ENCODE assay signal across 24 cellular contexts in genomic region chr9:94975480-94976452, GRCh38.
DNase-seq lines count a peak whose midpoint lies in the region; ATAC-seq and TF ChIP-seq lines count a peak whose summit lies in the region.
"Had no signal": no experiment of that assay in that cellular context is flagged by ENCODE, and none has a peak within 500 bp of the region (broad histone marks: within the 10 kb centered on the region; RNA-seq: fewer than 3 reads in every experiment).

No MANE protein-coding gene starts in this region.

- intact Hi-C loops in adrenal gland (cut with DNase I), result no loop called here

- H3K27ac ChIP-seq in adrenal gland, result no peak overlapping the region
- H3K27ac ChIP-seq: BLaER1 treated with 17β-estradiol and CSF1 and Interleukin-3, amounts not matched to agents 10 nM and 100 nM; SJSA1 had no signal

- no peak overlapping the region for H3K4me3 ChIP-seq in adrenal gland
- H3K4me3 ChIP-seq: BLaER1 treated with 17β-estradiol and CSF1 and Interleukin-3, amounts not matched to agents 10 nM and 100 nM; GM23248; MG63; Peyer's patch; SJSA1 had no signal

- H3K36me3 Mint-ChIP-seq in nephron progenitor cell (ENCODE audit: low read depth), result no peaks in the 10 kb centered on the region
- peaks cover 10% of the 10 kb centered on the region for H3K36me3 Mint-ChIP-seq in type B pancreatic cell
- peaks cover 12 to 28% of the 10 kb centered on the region in 2 donors for H3K36me3 Mint-ChIP-seq in stimulated activated naive B cell treated with anti-CD40 and anti-IgM and Interleukin-4, amounts not matched to agents 10 μg/mL and 1 μg/mL and 100 μg/mL, for 72 hours

- TF ChIP-seq POLR2A in adrenal gland (IDR thresholded peaks at IDR 0.05), result no peak

- no peaks in the 10 kb centered on the region for H3K36me3 ChIP-seq in adrenal gland (replicated peaks in 1 of 2)
- H3K36me3 ChIP-seq: MG63, Peyer's patch, SJSA1 had no signal

- WGBS in adrenal gland, 4 donors, result 91 to 93% (median 92%) methylated on average over 16 of the region's 16 CpGs

- H3K4me1 ChIP-seq in adrenal gland (replicated peaks in 1 of 2), result peaks cover 0 to 3% of the 10 kb centered on the region in 2 donors

- H3K9me3 ChIP-seq in adrenal gland (replicated peaks in 1 of 3), result no peaks in the 10 kb centered on the region
- H3K9me3 ChIP-seq: BLaER1 treated with 17β-estradiol and CSF1 and Interleukin-3, amounts not matched to agents 10 nM and 100 nM; MG63; Peyer's patch; SJSA1 had no signal

- H3K27ac Mint-ChIP-seq in nephron progenitor cell (no peak overlapping the region), type B pancreatic cell (peak overlapping the region; percentile 61)
- no peak overlapping the region for H3K27ac Mint-ChIP-seq in stimulated activated naive B cell treated with anti-CD40 and anti-IgM and Interleukin-4, amounts not matched to agents 10 μg/mL and 1 μg/mL and 100 μg/mL, for 72 hours
- H3K27ac Mint-ChIP-seq: CD8-positive, alpha-beta T cell had no signal

- H3K27me3 Mint-ChIP-seq in nephron progenitor cell (ENCODE audit: low read depth, poor library complexity) (peaks cover 10% of the 10 kb centered on the region), type B pancreatic cell (no peaks in the 10 kb centered on the region)
- H3K27me3 Mint-ChIP-seq in stimulated activated naive B cell treated with anti-CD40 and anti-IgM and Interleukin-4, amounts not matched to agents 10 μg/mL and 1 μg/mL and 100 μg/mL, for 72 hours, result no peaks in the 10 kb centered on the region

- no peaks in the 10 kb centered on the region for H3K27me3 ChIP-seq in adrenal gland
- H3K27me3 ChIP-seq: BLaER1 treated with 17β-estradiol and CSF1 and Interleukin-3, amounts not matched to agents 10 nM and 100 nM; MG63; Peyer's patch; SJSA1 had no signal

- no peak for TF ChIP-seq CTCF in nephron progenitor cell (IDR thresholded peaks at IDR 0.05)
- TF ChIP-seq CTCF in type B pancreatic cell (conservative IDR thresholded peaks at IDR 0.05), result no peak
- TF ChIP-seq CTCF in adrenal gland (IDR thresholded peaks at IDR 0.05), result no peak

- H3K9me3 Mint-ChIP-seq in nephron progenitor cell (no peaks in the 10 kb centered on the region), type B pancreatic cell (no peaks in the 10 kb centered on the region)
- H3K9me3 Mint-ChIP-seq in stimulated activated naive B cell treated with anti-CD40 and anti-IgM and Interleukin-4, amounts not matched to agents 10 μg/mL and 1 μg/mL and 100 μg/mL, for 72 hours, result no peaks in the 10 kb centered on the region
- H3K9me3 Mint-ChIP-seq: CD8-positive, alpha-beta T cell had no signal

- peak overlapping the region; percentile 54 for H3K4me3 Mint-ChIP-seq in nephron progenitor cell
- peak overlapping the region; percentile 34 for H3K4me3 Mint-ChIP-seq in type B pancreatic cell
- H3K4me3 Mint-ChIP-seq in stimulated activated naive B cell treated with anti-CD40 and anti-IgM and Interleukin-4, amounts not matched to agents 10 μg/mL and 1 μg/mL and 100 μg/mL, for 72 hours, result no peak overlapping the region
- H3K4me3 Mint-ChIP-seq: CD8-positive, alpha-beta T cell had no signal

- DNase-seq in NCI-H69 (lab: John Stamatoyannopoulos, UW) (peak; percentile 28), left lobe of liver (ENCODE audit: low spot score) (peak; percentile 81), nephron progenitor cell (no peak), type B pancreatic cell (ENCODE audit: extremely low spot score, unreplicated experiment) (no peak), activated gamma-delta T cell (lab: John Stamatoyannopoulos, UW) (no peak), adrenal gland (no peak)
- no peak for DNase-seq in stimulated activated naive B cell treated with anti-CD40 and anti-IgM and Interleukin-4, amounts not matched to agents 10 μg/mL and 1 μg/mL and 100 μg/mL, for 72 hours
- DNase-seq in activated CD4-positive, CD25-positive, alpha-beta regulatory T cell (lab: John Stamatoyannopoulos, UW), result no peak
- DNase-seq: CD8-positive, alpha-beta T cell; DMS53; EL; GM23248; HCEC 1CT; Karpas-422; MG63; NCI-H1092; NCI-H1436 treated with DMSO at 0.1 percent for 48 hours; NCI-H2029 treated with DMSO at 0.1 percent for 48 hours; NCI-H2171; NCI-H748 treated with DMSO at 0.1 percent for 48 hours; NK-92 treated with Interleukin-12 subunit alpha and Interleukin-12 subunit beta, amount 100 ng/mL, for 24 hours; Peyer's patch had no signal

- ATAC-seq in left lobe of liver, result peak; percentile 65
- ATAC-seq in stimulated activated naive B cell treated with anti-CD40 and anti-IgM and Interleukin-4, amounts not matched to agents 10 μg/mL and 1 μg/mL and 100 μg/mL, for 72 hours (replicated peaks), result no peak
- ATAC-seq: CD8-positive, alpha-beta T cell had no signal

- H3K4me1 Mint-ChIP-seq in nephron progenitor cell (peaks cover 97% of the 10 kb centered on the region), type B pancreatic cell (ENCODE audit: unreplicated experiment) (peaks cover 73% of the 10 kb centered on the region)
- no peaks in the 10 kb centered on the region for H3K4me1 Mint-ChIP-seq in stimulated activated naive B cell treated with anti-CD40 and anti-IgM and Interleukin-4, amounts not matched to agents 10 μg/mL and 1 μg/mL and 100 μg/mL, for 72 hours

Comparison
In these comparisons a context has a peak if more than half of its experiments do, and no peak if none do; other contexts are left out.
1. DNase-seq: peak in NCI-H69 (single experiment) and left lobe of liver (single experiment); none in nephron progenitor cell (single experiment), type B pancreatic cell (single experiment), activated gamma-delta T cell (single experiment), stimulated activated naive B cell treated with anti-CD40 and anti-IgM and Interleukin-4, amounts not matched to agents 10 μg/mL and 1 μg/mL and 100 μg/mL, for 72 hours (single experiment), activated CD4-positive, CD25-positive, alpha-beta regulatory T cell (0 of 4) and adrenal gland (0 of 7).
2. H3K4me3 Mint-ChIP-seq: peak in nephron progenitor cell (single experiment) and type B pancreatic cell (single experiment); none in stimulated activated naive B cell treated with anti-CD40 and anti-IgM and Interleukin-4, amounts not matched to agents 10 μg/mL and 1 μg/mL and 100 μg/mL, for 72 hours (0 of 2).